Comparison of ENCODE assay signal across 9 cellular contexts in genomic region chr13:94711561-94712286, GRCh38. TPM values are rescaled to one million over a fixed set of nuclear protein-coding genes. Genes with fewer than 3 reads are reported as not detected.
DNase-seq lines count a peak whose midpoint lies in the region; ATAC-seq, FAIRE-seq and TF ChIP-seq lines count a peak whose summit lies in the region.
"Had no signal": no experiment of that assay in that cellular context is flagged by ENCODE, and none has a peak within 500 bp of the region (broad histone marks: within the 10 kb centered on the region; RNA-seq: fewer than 3 reads in every experiment).

No MANE protein-coding gene starts in this region.

- intact Hi-C loops in ascending aorta (cut with DNase I) = no loop called here

- no peaks in the 10 kb centered on the region for H3K36me3 ChIP-seq in ascending aorta
- H3K36me3 ChIP-seq in small intestine (ENCODE audit: control insufficient read depth in 2 of 2, insufficient read depth in 2 of 2, low read length in 2 of 2) = no peaks in the 10 kb centered on the region

- no peak for FAIRE-seq in small intestine (lab: Jason Lieb, UNC)

- peak; percentile 27 for ATAC-seq in HG03045 (IDR thresholded peaks at IDR 0.05; ENCODE audit: unreplicated experiment)
- ATAC-seq in left lobe of liver = peak; percentile 14
- ATAC-seq in HG03571 (IDR thresholded peaks at IDR 0.05; ENCODE audit: unreplicated experiment) = no peak

- H3K27me3 ChIP-seq in ascending aorta (peaks cover 31% of the 10 kb centered on the region), small intestine (ENCODE audit: control insufficient read depth in 2 of 2, insufficient read depth in 2 of 2, low read length in 2 of 2) (peaks cover 31 to 41% of the 10 kb centered on the region in 2 donors)

- H3K27ac ChIP-seq in ascending aorta (no peak overlapping the region), small intestine (ENCODE audit: low read depth in 1 of 2, low read length in 1 of 2) (no peak overlapping the region)

- DNase-seq in activated CD8-positive, alpha-beta memory T cell treated with anti-CD3 and anti-CD28 coated beads for 24 hours = peak; percentile 67
- DNase-seq in activated CD8-positive, alpha-beta memory T cell treated with anti-CD3 and anti-CD28 coated beads, Interleukin-2, amount 50 U/mL, for 4 hours = no peak
- no peak for DNase-seq in ascending aorta (ENCODE audit: low spot score in 2 of 2)
- no peak for DNase-seq in left lobe of liver (ENCODE audit: low spot score)
- DNase-seq in small intestine = no peak
- DNase-seq in mesenteric fat pad (ENCODE audit: low spot score) = no peak

- H3K4me1 ChIP-seq in ascending aorta (peaks cover 5 to 23% of the 10 kb centered on the region in 2 donors), small intestine (ENCODE audit: control insufficient read depth in 2 of 2, insufficient read depth in 1 of 2, low read depth in 1 of 2, low read length in 1 of 2) (peaks cover 2 to 6% of the 10 kb centered on the region in 2 donors)

- H3K9me3 ChIP-seq in ascending aorta = no peaks in the 10 kb centered on the region
- peaks cover 1% of the 10 kb centered on the region for H3K9me3 ChIP-seq in small intestine (ENCODE audit: control insufficient read depth, low read depth)

- peak overlapping the region; percentile 35 to 43 for H3K4me3 ChIP-seq in ascending aorta
- peak overlapping the region in 1 of 2 donors; percentile 43 for H3K4me3 ChIP-seq in small intestine (ENCODE audit: low read depth in 1 of 2, low read length in 2 of 2)

- WGBS in small intestine, 3 donors = 1 to 4% (median 3%) methylated on average over 48 to 97 of the region's 97 CpGs

- TF ChIP-seq CTCF in ascending aorta (IDR thresholded peaks at IDR 0.05) = no peak

RNA-seq across cellular contexts. Expression of gene SOX21, which starts 0.6 kb away (rescaled TPM):
- total RNA-seq in ascending aorta = not detected
- total RNA-seq in left lobe of liver = not detected
- not detected for polyA plus RNA-seq in small intestine
- not detected for total RNA-seq in mesenteric fat pad
- total RNA-seq: renal cortical epithelial cell had no signal
